18 cellular contexts compared by ENCODE assay signal in the genomic region with DNA sequence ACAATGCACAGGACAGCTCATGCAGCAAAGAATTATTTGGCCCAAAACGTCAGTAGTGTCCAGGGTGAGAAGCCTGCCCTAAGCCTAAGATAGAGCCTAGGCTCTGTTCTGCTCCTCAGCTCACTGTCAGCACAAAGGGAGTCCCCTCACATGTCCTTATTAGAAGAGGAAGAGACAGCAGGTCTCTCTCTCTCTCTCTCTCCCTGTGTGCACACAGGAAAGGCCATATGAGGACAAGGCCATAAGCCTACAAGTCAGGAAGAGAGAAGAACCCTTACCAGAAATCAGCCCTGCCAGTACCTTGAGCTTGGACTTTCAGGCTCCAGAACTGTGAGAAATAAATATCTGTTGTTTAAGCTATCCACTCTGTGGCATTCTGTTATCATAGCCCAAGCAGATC. TPM values are rescaled to one million over a fixed set of nuclear protein-coding genes. Genes with fewer than 3 reads are reported as not detected.
DNase-seq lines count a peak whose midpoint lies in the region; TF ChIP-seq lines count a peak whose summit lies in the region.
"Had no signal": no experiment of that assay in that cellular context is flagged by ENCODE, and none has a peak within 500 bp of the region (broad histone marks: within the 10 kb centered on the region; RNA-seq: fewer than 3 reads in every experiment).

No MANE protein-coding gene starts in this region.

- no peaks in the 10 kb centered on the region for H3K36me3 Mint-ChIP-seq in CD14-positive monocyte
- H3K36me3 Mint-ChIP-seq: CD4-positive, CD25-positive, alpha-beta regulatory T cell; IgD-negative memory B cell had no signal

- TF ChIP-seq POLR2A in esophagus muscularis mucosa (IDR thresholded peaks at IDR 0.05; ENCODE audit: low read depth), result no peak

- H3K4me1 Mint-ChIP-seq in CD14-positive monocyte, result peaks cover 3% of the 10 kb centered on the region
- H3K4me1 Mint-ChIP-seq: IgD-negative memory B cell had no signal

- peaks cover 0 to 3% (median 0%) of the 10 kb centered on the region in 3 donors for H3K27me3 Mint-ChIP-seq in CD14-positive monocyte (ENCODE audit: low read depth in 3 of 3)
- H3K27me3 Mint-ChIP-seq: CD4-positive, CD25-positive, alpha-beta regulatory T cell had no signal

- peaks cover 0 to 10% (median 5%) of the 10 kb centered on the region in 7 donors for H3K9me3 Mint-ChIP-seq in CD14-positive monocyte
- H3K9me3 Mint-ChIP-seq: CD8-positive, alpha-beta memory T cell had no signal

- TF ChIP-seq CTCF in WERI-Rb-1 (IDR thresholded peaks at IDR 0.05; ENCODE audit: low read depth, low read length) (no peak), esophagus muscularis mucosa (IDR thresholded peaks at IDR 0.05) (no peak), CD14-positive monocyte (IDR thresholded peaks at IDR 0.05) (no peak)

- no peak overlapping the region for H3K4me3 Mint-ChIP-seq in CD14-positive monocyte
- H3K4me3 Mint-ChIP-seq: CD4-positive, CD25-positive, alpha-beta regulatory T cell; CD8-positive, alpha-beta memory T cell; H9; IgD-negative memory B cell had no signal

- H3K27ac ChIP-seq in WERI-Rb-1 (no peak overlapping the region), esophagus muscularis mucosa (replicated peaks in 1 of 4) (no peak overlapping the region)
- H3K27ac ChIP-seq: BLaER1 had no signal

- no peak for TF ChIP-seq EP300 in esophagus muscularis mucosa (IDR thresholded peaks at IDR 0.05)

- no peaks in the 10 kb centered on the region for H3K36me3 ChIP-seq in WERI-Rb-1
- H3K36me3 ChIP-seq in esophagus muscularis mucosa, result no peaks in the 10 kb centered on the region
- H3K36me3 ChIP-seq: BLaER1 had no signal

- H3K4me1 ChIP-seq in esophagus muscularis mucosa, result no peaks in the 10 kb centered on the region
- H3K4me1 ChIP-seq: BLaER1 had no signal

- no peaks in the 10 kb centered on the region for H3K27me3 ChIP-seq in WERI-Rb-1 (ENCODE audit: insufficient read depth, low read depth, severe bottlenecking)
- H3K27me3 ChIP-seq in esophagus muscularis mucosa, result no peaks in the 10 kb centered on the region
- H3K27me3 ChIP-seq: BLaER1 had no signal

- WGBS in esophagus muscularis mucosa, result 43% methylated on average over 1 of the region's 1 CpG

- peaks cover 3% of the 10 kb centered on the region for H3K9me3 ChIP-seq in WERI-Rb-1 (ENCODE audit: severe bottlenecking)
- H3K9me3 ChIP-seq in esophagus muscularis mucosa, result no peaks in the 10 kb centered on the region

- DNase-seq in NCI-H82 (lab: John Stamatoyannopoulos, UW) (peak; percentile 63), NCI-H82 treated with DMSO at 0.1 percent for 48 hours (lab: John Stamatoyannopoulos, UW; ENCODE audit: unreplicated experiment) (no peak), SKM-1 (lab: John Stamatoyannopoulos, UW; ENCODE audit: unreplicated experiment) (peak; percentile 4), WERI-Rb-1 (peak; percentile 49), CD1c-positive myeloid dendritic cell (ENCODE audit: extremely low spot score) (no peak), esophagus muscularis mucosa (ENCODE audit: extremely low spot score) (no peak), CD14-positive monocyte (ENCODE audit: low spot score) (no peak)
- DNase-seq: 8988T; CD4-positive, CD25-positive, alpha-beta regulatory T cell; CD8-positive, alpha-beta memory T cell; COR-L47; DMS153; DMS79; GDM1; H9 had no signal

- H3K27ac Mint-ChIP-seq in CD14-positive monocyte, result no peak overlapping the region
- H3K27ac Mint-ChIP-seq: CD8-positive, alpha-beta memory T cell; IgD-negative memory B cell had no signal

- intact Hi-C loops in esophagus muscularis mucosa (cut with DNase I) (no loop called here), CD14-positive monocyte (cut with micrococcal nuclease) (no loop called here)

- H3K4me3 ChIP-seq in WERI-Rb-1 (ENCODE audit: low read depth, low read length), result no peak overlapping the region
- no peak overlapping the region for H3K4me3 ChIP-seq in esophagus muscularis mucosa
- H3K4me3 ChIP-seq: BLaER1 had no signal

RNA-seq across cellular contexts. Expression of gene FAM184B, which starts 20.4 kb away (rescaled TPM):
- not detected for total RNA-seq in esophagus muscularis mucosa
- polyA plus RNA-seq in CD14-positive monocyte, result not detected
- total RNA-seq: CD4-positive, CD25-positive, alpha-beta regulatory T cell; HepG2 had no signal
- polyA plus RNA-seq: CD8-positive, alpha-beta memory T cell; HepG2; IgD-negative memory B cell had no signal

RNA-seq across cellular contexts. Expression of gene DCAF16, which starts 49.5 kb away (rescaled TPM):
- total RNA-seq in esophagus muscularis mucosa, result 10 to 100 TPM; 23.4 to 28.7 (median 26.3) TPM
- polyA plus RNA-seq in CD14-positive monocyte, result 1 to 10 TPM; 4.1 to 4.6 TPM

RNA-seq across cellular contexts. Expression of gene NCAPG, which starts 49.7 kb away (rescaled TPM):
- total RNA-seq in esophagus muscularis mucosa, result under 1 TPM in 3 of 4 donors, not detected in 1; 0.17 to 0.98 (median 0.71) TPM
- polyA plus RNA-seq in CD14-positive monocyte, result not detected

Comparison
In these comparisons a context has a peak if more than half of its experiments do, and no peak if none do; other contexts are left out.
1. DNase-seq: peak in NCI-H82 (single experiment), SKM-1 (single experiment) and WERI-Rb-1 (single experiment); none in NCI-H82 treated with DMSO at 0.1 percent for 48 hours (single experiment), CD1c-positive myeloid dendritic cell (single experiment), esophagus muscularis mucosa (single experiment) and CD14-positive monocyte (single experiment).